8 cellular contexts compared by ENCODE assay signal in the genomic region with DNA sequence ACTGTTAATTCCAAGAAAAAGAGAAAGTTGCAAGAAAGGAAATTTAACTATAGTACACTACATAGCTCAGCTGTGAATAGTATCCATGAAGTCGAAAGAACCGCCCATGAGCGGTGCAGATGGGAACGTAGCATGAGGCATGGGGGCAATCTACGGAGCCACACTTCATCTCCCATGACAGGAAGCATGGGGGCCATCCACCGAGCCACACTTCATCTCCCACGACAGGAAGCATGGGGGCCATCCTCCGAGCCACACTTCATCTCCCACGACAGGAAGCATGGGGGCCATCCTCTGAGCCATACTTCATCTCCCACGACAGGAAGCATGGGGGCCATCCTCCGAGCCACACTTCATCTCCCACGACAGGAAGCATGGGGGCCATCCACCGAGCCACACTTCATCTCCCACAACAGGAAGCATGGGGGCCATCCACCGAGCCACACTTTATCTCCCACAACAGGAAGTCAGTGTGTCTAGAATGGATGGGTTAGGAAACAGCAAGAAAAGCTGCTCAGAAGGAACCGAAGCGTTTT. TPM values are rescaled to one million over a fixed set of nuclear protein-coding genes. Genes with fewer than 3 reads are reported as not detected.
A peak's percentile ranks its signal among the peaks of the same experiment; 100 is the strongest.
DNase-seq lines count a peak whose midpoint lies in the region; ATAC-seq and TF ChIP-seq lines count a peak whose summit lies in the region.
"Not testable (repeated sequence)": the region's sequence is repeated elsewhere in the genome, so short reads cannot be mapped to it uniquely, and the experiment has no call there.

No MANE protein-coding gene starts in this region.

- not testable (repeated sequence) for H3K9me3 ChIP-seq in DND-41 (ENCODE audit: insufficient read depth, low read length, severe bottlenecking); SU-DHL-6 (ENCODE audit: insufficient read depth, low read length); thymus (ENCODE audit: control insufficient read depth)

- not testable (repeated sequence) for H3K36me3 ChIP-seq in DND-41 (ENCODE audit: insufficient read depth, low read length); SU-DHL-6 (ENCODE audit: low read length); thymus (ENCODE audit: control insufficient read depth, insufficient read depth)

- peaks cover 12% of the 10 kb centered on the region for H3K4me1 ChIP-seq in DND-41 (ENCODE audit: insufficient read depth, low read length)
- not testable (repeated sequence) for H3K4me1 ChIP-seq in thymus (ENCODE audit: control insufficient read depth, insufficient read depth, low read length)

- not testable (repeated sequence) for TF ChIP-seq CTCF in DND-41 (IDR thresholded peaks at IDR 0.05; ENCODE audit: borderline replicate concordance, extremely low read depth, low read length, poor library complexity, severe bottlenecking); SU-DHL-6 (IDR thresholded peaks at IDR 0.05; ENCODE audit: insufficient read depth, low read length, poor library complexity, severe bottlenecking); activated B cell treated with CpG ODN at 0.5 μM for 24 hours (IDR thresholded peaks at IDR 0.05)

- not testable (repeated sequence) for H3K4me2 ChIP-seq in DND-41 (ENCODE audit: insufficient read depth, low read length)
- peak overlapping the region; percentile 43 for H3K4me2 ChIP-seq in SU-DHL-6 (ENCODE audit: low read depth, low read length, poor library complexity, severe bottlenecking)

- WGBS in thymus, result 24% methylated on average over 16 of the region's 16 CpGs

- H3K27me3 ChIP-seq in DND-41 (ENCODE audit: insufficient read depth, low read length, poor library complexity); SU-DHL-6 (ENCODE audit: low read length); thymus (ENCODE audit: control insufficient read depth, insufficient read depth): not testable (repeated sequence)

- H2AFZ ChIP-seq in DND-41 (ENCODE audit: low read depth, low read length), result not testable (repeated sequence)
- peak overlapping the region; percentile 88 for H2AFZ ChIP-seq in SU-DHL-6 (ENCODE audit: low read depth, low read length, severe bottlenecking)

- H3K9ac ChIP-seq in DND-41 (ENCODE audit: low read depth, low read length); SU-DHL-6 (ENCODE audit: low read length): not testable (repeated sequence)

- peak overlapping the region; percentile 63 for H3K27ac ChIP-seq in DND-41 (ENCODE audit: low read length)
- H3K27ac ChIP-seq in SU-DHL-6 (ENCODE audit: low read depth, low read length), result not testable (repeated sequence)
- peak overlapping the region; percentile 58 for H3K27ac ChIP-seq in thymus (ENCODE audit: low read depth)

- peak; percentile 58; the same call in 2 of the 3 replicates for ATAC-seq in DND-41 (ENCODE audit: insufficient read depth, low read depth)
- peak; percentile 47 for ATAC-seq in activated B cell treated with CpG ODN at 0.5 μM for 24 hours (ENCODE audit: low read depth)
- peak in 1 of 2 donors; percentile 23 for ATAC-seq in activated T-cell treated with anti-CD3 and anti-CD28 coated beads, Interleukin-2, amount 50 U/mL, for 72 hours (replicated peaks in 1 of 2)
- ATAC-seq in activated naive CD8-positive, alpha-beta T cell treated with anti-CD3 and anti-CD28 coated beads, Interleukin-2, amount 50 U/mL, for 24 hours, result peak; percentile 14
- peak; percentile 25 to 74 for ATAC-seq in naive thymus-derived CD8-positive, alpha-beta T cell

- intact Hi-C loops in activated B cell treated with CpG ODN at 0.5 μM for 24 hours (cut with micrococcal nuclease), result not testable (repeated sequence)

- not testable (repeated sequence) for H4K20me1 ChIP-seq in DND-41 (ENCODE audit: insufficient read depth, low read length); SU-DHL-6 (ENCODE audit: low read depth, low read length)

- H3K4me3 ChIP-seq in DND-41 (ENCODE audit: low read depth in 1 of 2, low read length in 2 of 2); SU-DHL-6 (ENCODE audit: insufficient read depth, low read length, poor library complexity, severe bottlenecking); thymus (ENCODE audit: low read length): not testable (repeated sequence)

- not testable (repeated sequence) for H3K9me3 Mint-ChIP-seq in activated B cell treated with CpG ODN at 0.5 μM for 24 hours; activated T-cell treated with anti-CD3 and anti-CD28 coated beads, Interleukin-2, amount 50 U/mL, for 72 hours; activated naive CD8-positive, alpha-beta T cell treated with anti-CD3 and anti-CD28 coated beads, Interleukin-2, amount 50 U/mL, for 24 hours; naive thymus-derived CD8-positive, alpha-beta T cell

- H3K9me2 ChIP-seq in SU-DHL-6 (replicated peaks; ENCODE audit: insufficient read depth, low read length), result not testable (repeated sequence)

- peak overlapping the region; percentile 53 for H3K4me3 Mint-ChIP-seq in activated B cell treated with CpG ODN at 0.5 μM for 24 hours
- peak overlapping the region; percentile 24 to 50 for H3K4me3 Mint-ChIP-seq in activated T-cell treated with anti-CD3 and anti-CD28 coated beads, Interleukin-2, amount 50 U/mL, for 72 hours
- H3K4me3 Mint-ChIP-seq in activated naive CD8-positive, alpha-beta T cell treated with anti-CD3 and anti-CD28 coated beads, Interleukin-2, amount 50 U/mL, for 24 hours, result not testable (repeated sequence)
- H3K4me3 Mint-ChIP-seq in naive thymus-derived CD8-positive, alpha-beta T cell, result peak overlapping the region in 6 of 10 donors; percentile 6 to 45 (median 29)

- peak overlapping the region; percentile 76 for H3K27ac Mint-ChIP-seq in activated B cell treated with CpG ODN at 0.5 μM for 24 hours
- H3K27ac Mint-ChIP-seq in activated T-cell treated with anti-CD3 and anti-CD28 coated beads, Interleukin-2, amount 50 U/mL, for 72 hours, result peak overlapping the region; percentile 74
- H3K27ac Mint-ChIP-seq in activated naive CD8-positive, alpha-beta T cell treated with anti-CD3 and anti-CD28 coated beads, Interleukin-2, amount 50 U/mL, for 24 hours, result peak overlapping the region; percentile 82
- peak overlapping the region in 9 of 10 donors; percentile 7 to 88 (median 66) for H3K27ac Mint-ChIP-seq in naive thymus-derived CD8-positive, alpha-beta T cell

- peaks cover 28% of the 10 kb centered on the region for H3K4me1 Mint-ChIP-seq in activated B cell treated with CpG ODN at 0.5 μM for 24 hours
- peaks cover 34% of the 10 kb centered on the region for H3K4me1 Mint-ChIP-seq in activated T-cell treated with anti-CD3 and anti-CD28 coated beads, Interleukin-2, amount 50 U/mL, for 72 hours (ENCODE audit: low read depth)
- peaks cover 25% of the 10 kb centered on the region for H3K4me1 Mint-ChIP-seq in activated naive CD8-positive, alpha-beta T cell treated with anti-CD3 and anti-CD28 coated beads, Interleukin-2, amount 50 U/mL, for 24 hours
- peaks cover 16 to 32% (median 27%) of the 10 kb centered on the region in 4 donors for H3K4me1 Mint-ChIP-seq in naive thymus-derived CD8-positive, alpha-beta T cell

- POLR2A ChIA-PET in activated B cell treated with CpG ODN at 0.5 μM for 24 hours (lab: Charles Lee), result interaction anchor here (1.8 to 2.2 kb wide), 2 partner anchors 14 kb away, joined by 11 to 12 read pairs; a partner anchor contains a TSS
- POLR2A ChIA-PET in naive thymus-derived CD8-positive, alpha-beta T cell (lab: Charles Lee), result interaction anchor here (1.1 to 2.3 kb wide), 2 partner anchors 14 to 16 kb away, joined by 3 to 25 read pairs; a partner anchor contains a TSS

- not testable (repeated sequence) for H3F3A ChIP-seq in SU-DHL-6 (ENCODE audit: insufficient read depth)

- CTCF ChIA-PET in activated B cell treated with CpG ODN at 0.5 μM for 24 hours (lab: Charles Lee), result interaction anchor here (0.7 to 1.1 kb wide), 2 partner anchors 42 to 45 kb away, joined by 3 read pairs; a partner anchor contains a TSS

- not testable (repeated sequence) for H3K79me2 ChIP-seq in DND-41 (ENCODE audit: insufficient read depth, low read length); SU-DHL-6 (ENCODE audit: insufficient read depth, low read length)

- DNase-seq in DND-41 (peak; percentile 52), Kasumi-1 (lab: John Stamatoyannopoulos, UW) (peak; percentile 57 to 65)
- DNase-seq in activated B cell treated with CpG ODN at 0.5 μM for 24 hours; activated naive CD8-positive, alpha-beta T cell treated with anti-CD3 and anti-CD28 coated beads, Interleukin-2, amount 50 U/mL, for 24 hours: not testable (repeated sequence)
- peak in 1 of 2 donors; percentile 13 for DNase-seq in activated T-cell treated with anti-CD3 and anti-CD28 coated beads, Interleukin-2, amount 50 U/mL, for 72 hours
- peak in 5 of 10 donors; percentile 24 to 61 (median 34) for DNase-seq in naive thymus-derived CD8-positive, alpha-beta T cell

- H3K27me3 Mint-ChIP-seq in activated B cell treated with CpG ODN at 0.5 μM for 24 hours; activated T-cell treated with anti-CD3 and anti-CD28 coated beads, Interleukin-2, amount 50 U/mL, for 72 hours (ENCODE audit: low read depth); activated naive CD8-positive, alpha-beta T cell treated with anti-CD3 and anti-CD28 coated beads, Interleukin-2, amount 50 U/mL, for 24 hours; naive thymus-derived CD8-positive, alpha-beta T cell: not testable (repeated sequence)

- H3K36me3 Mint-ChIP-seq in activated B cell treated with CpG ODN at 0.5 μM for 24 hours (ENCODE audit: low read depth), result peaks cover 11% of the 10 kb centered on the region
- H3K36me3 Mint-ChIP-seq in activated T-cell treated with anti-CD3 and anti-CD28 coated beads, Interleukin-2, amount 50 U/mL, for 72 hours (ENCODE audit: insufficient read depth in 2 of 2); naive thymus-derived CD8-positive, alpha-beta T cell: not testable (repeated sequence)
- H3K36me3 Mint-ChIP-seq in activated naive CD8-positive, alpha-beta T cell treated with anti-CD3 and anti-CD28 coated beads, Interleukin-2, amount 50 U/mL, for 24 hours (ENCODE audit: low read depth), result peaks cover 12% of the 10 kb centered on the region

RNA-seq across cellular contexts. Expression of a gene that starts 13.5 kb away (rescaled TPM):
- 5.5 and 6.1 TPM in 2 replicates for total RNA-seq in activated B cell treated with CpG ODN at 0.5 μM for 24 hours
- 1 to 10 TPM; 6.8 to 8.2 TPM for total RNA-seq in activated T-cell treated with anti-CD3 and anti-CD28 coated beads, Interleukin-2, amount 50 U/mL, for 72 hours
- 10 to 100 TPM; 14.5 to 15.7 TPM for total RNA-seq in naive thymus-derived CD8-positive, alpha-beta T cell
- 1 to 10 TPM; 1.2 to 2.3 (median 1.9) TPM for polyA plus RNA-seq in naive thymus-derived CD8-positive, alpha-beta T cell
- polyA plus RNA-seq in thymus, result 11.5 TPM

RNA-seq across cellular contexts. Expression of a gene that starts 15.0 kb away (rescaled TPM):
- total RNA-seq in activated B cell treated with CpG ODN at 0.5 μM for 24 hours, result 26.0 and 32.9 TPM in 2 replicates
- total RNA-seq in activated T-cell treated with anti-CD3 and anti-CD28 coated beads, Interleukin-2, amount 50 U/mL, for 72 hours, result 10 to 100 TPM; 26.6 to 28.4 TPM
- total RNA-seq in naive thymus-derived CD8-positive, alpha-beta T cell, result 100 to 1,000 TPM in 1 of 2 experiments, 10 to 100 TPM in 1; 93.5 to 104 TPM
- polyA plus RNA-seq in naive thymus-derived CD8-positive, alpha-beta T cell, result 10 to 100 TPM; 36.7 to 46.5 (median 43.0) TPM
- 84.3 TPM for polyA plus RNA-seq in thymus

RNA-seq across cellular contexts. Expression of a gene that starts 42.1 kb away (rescaled TPM):
- 39.4 and 43.0 TPM in 2 replicates for total RNA-seq in activated B cell treated with CpG ODN at 0.5 μM for 24 hours
- 10 to 100 TPM; 32.8 to 41.9 TPM for total RNA-seq in activated T-cell treated with anti-CD3 and anti-CD28 coated beads, Interleukin-2, amount 50 U/mL, for 72 hours
- 10 to 100 TPM; 76.9 to 80.7 TPM for total RNA-seq in naive thymus-derived CD8-positive, alpha-beta T cell
- polyA plus RNA-seq in naive thymus-derived CD8-positive, alpha-beta T cell, result 10 to 100 TPM; 26.2 to 32.8 (median 29.8) TPM
- polyA plus RNA-seq in thymus, result 93.1 TPM

RNA-seq across cellular contexts. Expression of a gene that starts 53.6 kb away (rescaled TPM):
- 21.9 and 25.1 TPM in 2 replicates for total RNA-seq in activated B cell treated with CpG ODN at 0.5 μM for 24 hours
- total RNA-seq in activated T-cell treated with anti-CD3 and anti-CD28 coated beads, Interleukin-2, amount 50 U/mL, for 72 hours, result 10 to 100 TPM; 27.4 to 34.5 TPM
- 10 to 100 TPM; 25.5 to 27.5 TPM for total RNA-seq in naive thymus-derived CD8-positive, alpha-beta T cell
- polyA plus RNA-seq in naive thymus-derived CD8-positive, alpha-beta T cell, result 10 to 100 TPM in 1 of 3 donors, 1 to 10 TPM in 2; 5.5 to 15.7 (median 7.7) TPM
- polyA plus RNA-seq in thymus, result 20.7 TPM
